ENCODE assay signal across 9 cellular contexts in genomic region chr1:24503870-24504523, GRCh38. TPM values are rescaled to one million over a fixed set of nuclear protein-coding genes. Genes with fewer than 3 reads are reported as not detected.
DNase-seq lines count a peak whose midpoint lies in the region; ATAC-seq and TF ChIP-seq lines count a peak whose summit lies in the region.
"Had no signal": no experiment of that assay in that cellular context is flagged by ENCODE, and none has a peak within 500 bp of the region (broad histone marks: within the 10 kb centered on the region; RNA-seq: fewer than 3 reads in every experiment).

No MANE protein-coding gene starts in this region.

- H3K36me3 Mint-ChIP-seq in central memory CD8-positive, alpha-beta T cell (ENCODE audit: insufficient read depth): peaks cover 37% of the 10 kb centered on the region
- H3K36me3 Mint-ChIP-seq in naive thymus-derived CD8-positive, alpha-beta T cell: peaks cover 19 to 22% (median 19%) of the 10 kb centered on the region in 3 donors

- POLR2A ChIA-PET in naive thymus-derived CD8-positive, alpha-beta T cell (lab: Charles Lee): interaction anchor here (0.5 to 20.4 kb wide), 17 partner anchors 8 to 965 kb away, joined by 3 to 930 read pairs (median 5); partner anchors contain the start of genes NIPAL3, STPG1 and SYF2

- H3K9ac ChIP-seq in MM.1S (ENCODE audit: low read length): peak overlapping the region; percentile 63; the same call in 1 of the 2 replicates

- no peaks in the 10 kb centered on the region for H3K9me3 Mint-ChIP-seq in central memory CD8-positive, alpha-beta T cell
- H3K9me3 Mint-ChIP-seq in naive thymus-derived CD8-positive, alpha-beta T cell: peaks cover 0 to 4% (median 0%) of the 10 kb centered on the region in 9 donors

- H4K20me1 ChIP-seq in MM.1S (ENCODE audit: insufficient read depth, low read length): no peaks in the 10 kb centered on the region

- peak overlapping the region; percentile 93 for H3K27ac Mint-ChIP-seq in central memory CD8-positive, alpha-beta T cell (ENCODE audit: low read depth)
- peak overlapping the region; percentile 96 to 100 (median 98) for H3K27ac Mint-ChIP-seq in naive thymus-derived CD8-positive, alpha-beta T cell

- H3K4me1 Mint-ChIP-seq in central memory CD8-positive, alpha-beta T cell: peaks cover 72% of the 10 kb centered on the region
- peaks cover 42 to 71% (median 64%) of the 10 kb centered on the region in 4 donors for H3K4me1 Mint-ChIP-seq in naive thymus-derived CD8-positive, alpha-beta T cell

- no peaks in the 10 kb centered on the region for H3K36me3 ChIP-seq in MM.1S (replicated peaks; ENCODE audit: insufficient read depth, low read length)

- no peaks in the 10 kb centered on the region for H3K27me3 Mint-ChIP-seq in central memory CD8-positive, alpha-beta T cell
- H3K27me3 Mint-ChIP-seq in naive thymus-derived CD8-positive, alpha-beta T cell: peaks cover 0 to 4% (median 0%) of the 10 kb centered on the region in 5 donors

- ATAC-seq in central memory CD8-positive, alpha-beta T cell (replicated peaks; ENCODE audit: extremely low read depth, poor library complexity, severe bottlenecking): no peak
- ATAC-seq in naive thymus-derived CD8-positive, alpha-beta T cell: no peak
- ATAC-seq in HG03135 (IDR thresholded peaks at IDR 0.05; ENCODE audit: unreplicated experiment) (no peak), HG03457 (IDR thresholded peaks at IDR 0.05; ENCODE audit: unreplicated experiment) (no peak)

- H3K4me1 ChIP-seq in MM.1S (ENCODE audit: low read length): peaks cover 16% of the 10 kb centered on the region

- peak overlapping the region; percentile 91 for H3K4me2 ChIP-seq in MM.1S (ENCODE audit: low read depth, low read length)

- H3K4me3 ChIP-seq in AG10803 (ENCODE audit: low read length) (peak overlapping the region; percentile 78), MM.1S (ENCODE audit: low read length) (peak overlapping the region; percentile 76)

- H3K9me3 ChIP-seq in MM.1S (replicated peaks; ENCODE audit: insufficient read depth, low read length): no peaks in the 10 kb centered on the region

- TF ChIP-seq CTCF in AG10803 (conservative IDR thresholded peaks at IDR 0.05; ENCODE audit: low read length): no peak
- TF ChIP-seq CTCF in MM.1S (IDR thresholded peaks at IDR 0.05; ENCODE audit: low read length): no peak

- no peaks in the 10 kb centered on the region for H3K27me3 ChIP-seq in MM.1S (replicated peaks; ENCODE audit: insufficient read depth, low read length)

- DNase-seq in AG10803 (ENCODE audit: low read depth) (no peak), MM.1S (no peak), NCI-H2029 treated with DMSO at 0.1 percent for 48 hours (lab: John Stamatoyannopoulos, UW) (no peak)
- DNase-seq in central memory CD8-positive, alpha-beta T cell (ENCODE audit: low spot score in 2 of 2): no peak
- DNase-seq in naive thymus-derived CD8-positive, alpha-beta T cell: peak in 2 of 10 donors; percentile 29 to 34
- DNase-seq in effector CD8-positive, alpha-beta T cell (lab: John Stamatoyannopoulos, UW): no peak
- DNase-seq: erythroblast had no signal

- H2AFZ ChIP-seq in MM.1S (ENCODE audit: low read length): no peak overlapping the region

- H3K79me2 ChIP-seq in MM.1S (ENCODE audit: low read length): no peaks in the 10 kb centered on the region

- peak overlapping the region; percentile 94 for H3K4me3 Mint-ChIP-seq in central memory CD8-positive, alpha-beta T cell
- H3K4me3 Mint-ChIP-seq in naive thymus-derived CD8-positive, alpha-beta T cell: peak overlapping the region; percentile 80 to 99 (median 98)

- H3K9me2 ChIP-seq in MM.1S (replicated peaks; ENCODE audit: insufficient read depth, low read length): no peaks in the 10 kb centered on the region

- H3K27ac ChIP-seq in MM.1S (ENCODE audit: low read length): no peak overlapping the region

- H3F3A ChIP-seq in MM.1S (ENCODE audit: insufficient read depth, low read length): peaks cover 19% of the 10 kb centered on the region

RNA-seq across cellular contexts. Expression of gene RCAN3, which starts 1.4 kb away (rescaled TPM):
- total RNA-seq in naive thymus-derived CD8-positive, alpha-beta T cell: 100 to 1,000 TPM; 212 to 217 TPM
- polyA plus RNA-seq in naive thymus-derived CD8-positive, alpha-beta T cell: 100 to 1,000 TPM; 103 to 152 (median 150) TPM

RNA-seq across cellular contexts. Expression of gene NCMAP, which starts 51.9 kb away (rescaled TPM):
- under 1 TPM in 1 of 2 experiments, not detected in 1; 0.21 TPM for total RNA-seq in naive thymus-derived CD8-positive, alpha-beta T cell
- under 1 TPM in 2 of 3 donors, not detected in 1; 0.03 to 0.09 TPM for polyA plus RNA-seq in naive thymus-derived CD8-positive, alpha-beta T cell
